In genomic region chr15:84601555-84601838, GRCh38 we compare ENCODE assay signal across 9 cellular contexts. TPM values are rescaled to one million over a fixed set of nuclear protein-coding genes. Genes with fewer than 3 reads are reported as not detected.
A peak's percentile ranks its signal among the peaks of the same experiment; 100 is the strongest.
DNase-seq lines count a peak whose midpoint lies in the region; ATAC-seq and TF ChIP-seq lines count a peak whose summit lies in the region.
"Had no signal": no experiment of that assay in that cellular context is flagged by ENCODE, and none has a peak within 500 bp of the region (broad histone marks: within the 10 kb centered on the region; RNA-seq: fewer than 3 reads in every experiment).

No MANE protein-coding gene starts in this region.

- no peaks in the 10 kb centered on the region for H3K9me3 Mint-ChIP-seq in activated naive CD4-positive, alpha-beta T cell treated with anti-CD3 and anti-CD28 coated beads, Interleukin-2, amount 50 U/mL, for 24 hours
- H3K9me3 Mint-ChIP-seq in activated naive CD4-positive, alpha-beta T cell treated with anti-CD3 and anti-CD28 coated beads, Interleukin-2, amount 50 U/mL, for 72 hours, result no peaks in the 10 kb centered on the region
- H3K9me3 Mint-ChIP-seq in brain, result peaks cover 0 to 4% (median 2%) of the 10 kb centered on the region in 5 experiments

- peaks cover 80% of the 10 kb centered on the region for H3K4me1 Mint-ChIP-seq in activated naive CD4-positive, alpha-beta T cell treated with anti-CD3 and anti-CD28 coated beads, Interleukin-2, amount 50 U/mL, for 24 hours
- H3K4me1 Mint-ChIP-seq in brain, result peaks cover 51% of the 10 kb centered on the region

- no peaks in the 10 kb centered on the region for H3K27me3 Mint-ChIP-seq in activated naive CD4-positive, alpha-beta T cell treated with anti-CD3 and anti-CD28 coated beads, Interleukin-2, amount 50 U/mL, for 24 hours
- peaks cover 17% of the 10 kb centered on the region for H3K27me3 Mint-ChIP-seq in brain

- peak overlapping the region; percentile 93 for H3K27ac ChIP-seq in mesodermal cell (ENCODE audit: low read depth, low read length, severe bottlenecking)
- no peak overlapping the region for H3K27ac ChIP-seq in urinary bladder (ENCODE audit: low read depth)

- peak overlapping the region; percentile 93 for H3K4me3 Mint-ChIP-seq in activated naive CD4-positive, alpha-beta T cell treated with anti-CD3 and anti-CD28 coated beads, Interleukin-2, amount 50 U/mL, for 24 hours
- peak overlapping the region; percentile 95 to 98 (median 98) for H3K4me3 Mint-ChIP-seq in brain

- no peaks in the 10 kb centered on the region for H3K9me3 ChIP-seq in mesodermal cell (ENCODE audit: control insufficient read depth, low read length)

- TF ChIP-seq CTCF in brain (conservative IDR thresholded peaks at IDR 0.05), result no peak

- H3K27ac Mint-ChIP-seq in activated naive CD4-positive, alpha-beta T cell treated with anti-CD3 and anti-CD28 coated beads, Interleukin-2, amount 50 U/mL, for 24 hours, result no peak overlapping the region
- no peak overlapping the region for H3K27ac Mint-ChIP-seq in activated naive CD4-positive, alpha-beta T cell treated with anti-CD3 and anti-CD28 coated beads, Interleukin-2, amount 50 U/mL, for 72 hours
- H3K27ac Mint-ChIP-seq in brain, result peak overlapping the region; percentile 61 to 94 (median 93)

- H3K4me1 ChIP-seq in mesodermal cell (ENCODE audit: control insufficient read depth, insufficient read depth, low read length, poor library complexity, severe bottlenecking) (peaks cover 14% of the 10 kb centered on the region), urinary bladder (ENCODE audit: insufficient read depth) (peaks cover 2% of the 10 kb centered on the region)

- WGBS in mesodermal cell (ENCODE audit: insufficient coverage in 2 of 2), 2 experiments, result no CpG with 5 or more reads among the region's 6 CpGs
- WGBS in urinary bladder, result 12% methylated on average over 6 of the region's 6 CpGs

- H3K36me3 ChIP-seq in mesodermal cell (ENCODE audit: control insufficient read depth, insufficient read depth, low read length) (peaks cover 35% of the 10 kb centered on the region), urinary bladder (ENCODE audit: insufficient read depth) (no peaks in the 10 kb centered on the region)

- ATAC-seq in activated naive CD4-positive, alpha-beta T cell treated with anti-CD3 and anti-CD28 coated beads, Interleukin-2, amount 50 U/mL, for 72 hours, result no peak

- DNase-seq in activated naive CD4-positive, alpha-beta T cell treated with anti-CD3 and anti-CD28 coated beads, Interleukin-2, amount 50 U/mL, for 72 hours (ENCODE audit: low spot score in 2 of 2), result no peak
- DNase-seq in retina, result no peak
- DNase-seq in NCI-H187 treated with DMSO at 0.1 percent for 48 hours (lab: John Stamatoyannopoulos, UW), result no peak
- DNase-seq in NCI-H345 treated with DMSO at 0.1 percent for 48 hours (lab: John Stamatoyannopoulos, UW; ENCODE audit: unreplicated experiment), result no peak
- DNase-seq: KBM-7 had no signal

- peaks cover 2% of the 10 kb centered on the region for H3K36me3 Mint-ChIP-seq in activated naive CD4-positive, alpha-beta T cell treated with anti-CD3 and anti-CD28 coated beads, Interleukin-2, amount 50 U/mL, for 24 hours
- peaks cover 0 to 5% of the 10 kb centered on the region in 2 donors for H3K36me3 Mint-ChIP-seq in activated naive CD4-positive, alpha-beta T cell treated with anti-CD3 and anti-CD28 coated beads, Interleukin-2, amount 50 U/mL, for 72 hours
- H3K36me3 Mint-ChIP-seq in brain, result peaks cover 46% of the 10 kb centered on the region

- H3K4me3 ChIP-seq in mesodermal cell (ENCODE audit: extremely low read depth, insufficient read depth, low read length, poor library complexity, severe bottlenecking) (peak overlapping the region; percentile 74), urinary bladder (ENCODE audit: low read depth, low read length) (peak overlapping the region; percentile 81)

RNA-seq across cellular contexts. Expression of gene ZSCAN2, which starts 0.7 kb away (rescaled TPM):
- total RNA-seq in activated naive CD4-positive, alpha-beta T cell treated with anti-CD3 and anti-CD28 coated beads, Interleukin-2, amount 50 U/mL, for 72 hours, result 1 to 10 TPM; 5.6 to 6.2 TPM
- polyA plus RNA-seq in brain (ENCODE audit: insufficient read depth, low read depth, low replicate concordance), result 10.7 TPM
- polyA plus RNA-seq in mesodermal cell (2013, experiment 1 of 2), result 21.9 TPM
- polyA plus RNA-seq in mesodermal cell (2013, experiment 2 of 2), result 18.6 TPM
- 11.7 TPM for total RNA-seq in urinary bladder
- polyA plus RNA-seq in urinary bladder, result 6.6 TPM

RNA-seq across cellular contexts. Expression of gene WDR73, which starts 52.6 kb away (rescaled TPM):
- 10 to 100 TPM in 1 of 2 donors, 1 to 10 TPM in 1; 6.9 to 17.5 TPM for total RNA-seq in activated naive CD4-positive, alpha-beta T cell treated with anti-CD3 and anti-CD28 coated beads, Interleukin-2, amount 50 U/mL, for 72 hours
- polyA plus RNA-seq in brain (ENCODE audit: insufficient read depth, low read depth, low replicate concordance) (11.8 TPM), urinary bladder (18.5 TPM)
- polyA plus RNA-seq in mesodermal cell (2013, experiment 1 of 2), result 18.5 TPM
- 21.6 TPM for polyA plus RNA-seq in mesodermal cell (2013, experiment 2 of 2)
- 39.1 TPM for total RNA-seq in urinary bladder

RNA-seq across cellular contexts. Expression of gene NMB, which starts 56.5 kb away (rescaled TPM):
- total RNA-seq in activated naive CD4-positive, alpha-beta T cell treated with anti-CD3 and anti-CD28 coated beads, Interleukin-2, amount 50 U/mL, for 72 hours, result 1 to 10 TPM; 1.9 to 9.4 TPM
- polyA plus RNA-seq in brain (ENCODE audit: insufficient read depth, low read depth, low replicate concordance) (10.5 TPM), urinary bladder (11.3 TPM)
- 9.7 TPM for polyA plus RNA-seq in mesodermal cell (2013, experiment 1 of 2)
- 9.4 TPM for polyA plus RNA-seq in mesodermal cell (2013, experiment 2 of 2)
- total RNA-seq in urinary bladder, result 1.6 TPM

Comparison
In these comparisons a context has a peak if more than half of its experiments do, and no peak if none do; other contexts are left out.
1. H3K27ac Mint-ChIP-seq: peak in brain (5 of 5); none in activated naive CD4-positive, alpha-beta T cell treated with anti-CD3 and anti-CD28 coated beads, Interleukin-2, amount 50 U/mL, for 24 hours (single experiment) and activated naive CD4-positive, alpha-beta T cell treated with anti-CD3 and anti-CD28 coated beads, Interleukin-2, amount 50 U/mL, for 72 hours (0 of 2).